ENCODE assay signal across 28 cellular contexts in the genomic region with DNA sequence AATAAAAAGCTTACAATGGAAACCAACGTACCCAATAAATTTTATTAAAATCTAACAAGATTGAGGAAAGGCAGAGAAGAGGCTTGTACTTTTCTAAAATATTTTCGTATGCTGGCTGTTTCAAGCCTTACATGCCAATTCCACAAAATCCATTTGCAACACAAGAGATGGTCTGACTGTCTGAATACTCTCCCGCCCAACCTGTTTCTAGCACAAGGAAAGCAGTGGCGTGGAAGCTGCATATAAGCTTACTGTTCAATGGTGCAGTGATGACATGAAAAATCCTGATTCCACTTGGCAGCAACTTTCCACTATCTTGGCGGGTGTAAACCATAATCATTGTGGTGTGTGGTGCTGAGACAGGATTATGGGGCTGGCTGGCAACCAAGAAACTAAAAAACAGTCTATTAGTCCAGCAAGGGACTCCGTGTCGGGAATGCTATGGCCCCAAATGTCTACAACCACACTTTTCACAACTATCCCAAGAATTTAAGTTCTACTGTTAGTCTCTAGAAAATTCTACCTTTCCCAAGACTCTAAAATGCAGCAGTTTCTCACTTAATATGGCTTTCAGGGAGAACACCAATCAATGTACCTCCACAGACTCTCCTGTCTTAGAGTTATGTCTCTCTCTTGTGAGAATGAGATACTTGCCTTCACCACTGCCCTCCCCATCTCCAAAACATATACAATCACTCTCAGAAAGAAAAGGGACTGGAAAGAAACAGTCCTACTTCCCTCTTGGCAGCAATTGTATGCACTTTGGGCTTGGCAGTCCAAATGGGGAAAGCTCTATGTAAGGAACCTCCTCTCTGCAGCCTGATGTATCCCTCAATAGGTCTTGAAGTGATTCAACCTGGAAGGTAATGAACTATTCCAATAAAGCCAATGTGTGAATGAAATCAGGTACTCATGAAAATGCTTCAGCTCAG. TPM values are rescaled to one million over a fixed set of nuclear protein-coding genes. Genes with fewer than 3 reads are reported as not detected.
DNase-seq lines count a peak whose midpoint lies in the region; ATAC-seq, FAIRE-seq and TF ChIP-seq lines count a peak whose summit lies in the region.
"Had no signal": no experiment of that assay in that cellular context is flagged by ENCODE, and none has a peak within 500 bp of the region (broad histone marks: within the 10 kb centered on the region; RNA-seq: fewer than 3 reads in every experiment).

No MANE protein-coding gene starts in this region.

- H3K27ac ChIP-seq in 22Rv1 (peak overlapping the region; percentile 41), astrocyte (ENCODE audit: low read depth, low read length) (no peak overlapping the region), layer of hippocampus (ENCODE audit: low read depth, low read length) (peak overlapping the region; percentile 69), RWPE1 (no peak overlapping the region)
- H3K27ac ChIP-seq: C4-2B, esophagus squamous epithelium had no signal

- H3K79me2 ChIP-seq in astrocyte (ENCODE audit: insufficient read depth, low read length): no peaks in the 10 kb centered on the region

- ATAC-seq in stimulated activated naive CD8-positive, alpha-beta T cell treated with anti-CD3 and anti-CD28 coated beads, Interleukin-15, amount 100 ng/mL, for 72 hours: no peak
- ATAC-seq in HG02884 (IDR thresholded peaks at IDR 0.05; ENCODE audit: unreplicated experiment): no peak
- ATAC-seq: activated CD4-positive, CD25-positive, alpha-beta regulatory T cell treated with anti-CD3 and anti-CD28 coated beads, Interleukin-2, amount 50 U/mL, for 24 hours; activated CD8-positive, alpha-beta T cell treated with anti-CD3 and anti-CD28 coated beads for 36 hours; stimulated activated naive CD8-positive, alpha-beta T cell treated with anti-CD3 and anti-CD28 coated beads, Interleukin-15, Interleukin-2, amounts not matched to agents 100 U/mL and 50 U/mL, for 24 hours had no signal

- POLR2A ChIA-PET in RWPE1 (lab: Yijun Ruan, JAX; ENCODE audit: low non-redundant PET): no interaction called here

- peaks cover 5% of the 10 kb centered on the region for H3K4me1 Mint-ChIP-seq in astrocyte (ENCODE audit: low read depth, unreplicated experiment)
- no peaks in the 10 kb centered on the region for H3K4me1 Mint-ChIP-seq in stimulated activated naive CD8-positive, alpha-beta T cell treated with anti-CD3 and anti-CD28 coated beads, Interleukin-15, amount 100 ng/mL, for 72 hours

- TF ChIP-seq CTCF in 22Rv1 (IDR thresholded peaks at IDR 0.05) (no peak), astrocyte (IDR thresholded peaks at IDR 0.05; ENCODE audit: insufficient read depth, low read depth, low read length) (no peak), RWPE1 (conservative IDR thresholded peaks at IDR 0.05; ENCODE audit: low read depth) (no peak)

- CTCF ChIA-PET in RWPE1 (lab: Yijun Ruan, JAX): no interaction called here

- no peak for FAIRE-seq in astrocyte (lab: Jason Lieb, UNC)
- FAIRE-seq: D721Med, kidney had no signal

- H3K4me3 Mint-ChIP-seq in astrocyte (ENCODE audit: unreplicated experiment): no peak overlapping the region
- no peak overlapping the region for H3K4me3 Mint-ChIP-seq in stimulated activated naive CD8-positive, alpha-beta T cell treated with anti-CD3 and anti-CD28 coated beads, Interleukin-15, amount 100 ng/mL, for 72 hours
- H3K4me3 Mint-ChIP-seq: activated CD8-positive, alpha-beta T cell treated with anti-CD3 and anti-CD28 coated beads for 36 hours; type B pancreatic cell had no signal

- H3K4me1 ChIP-seq in astrocyte (ENCODE audit: insufficient read depth, low read length): peaks cover 10% of the 10 kb centered on the region

- DNase-seq in H4 (ENCODE audit: low spot score) (peak; percentile 12), astrocyte (ENCODE audit: low read depth) (peak; percentile 26), RWPE1 (ENCODE audit: low spot score) (no peak)
- no peak for DNase-seq in stimulated activated naive CD8-positive, alpha-beta T cell treated with anti-CD3 and anti-CD28 coated beads, Interleukin-15, amount 100 ng/mL, for 72 hours
- DNase-seq in activated naive CD4-positive, alpha-beta T cell treated with anti-CD3 and anti-CD28 coated beads, Interleukin-2, amount 50 U/mL, for 16 hours: no peak
- DNase-seq: ACHN; activated CD8-positive, alpha-beta T cell treated with anti-CD3 and anti-CD28 coated beads for 36 hours; activated naive CD4-positive, alpha-beta T cell treated with Interleukin-2 at 50 U/mL for 16 hours; amygdala; esophagus squamous epithelium; H7; kidney; mammary epithelial cell; MM.1S; NCI-H1417 treated with DMSO at 0.1 percent for 48 hours; NCI-H2107; NCI-H748 treated with DMSO at 0.1 percent for 48 hours; occipital lobe; SHP77; stimulated activated CD4-positive, alpha-beta T cell treated with anti-CD3 and anti-CD28 coated beads, Interleukin-4, amount 100 ng/mL, for 24 hours; stimulated activated naive CD8-positive, alpha-beta T cell treated with anti-CD3 and anti-CD28 coated beads, Interleukin-15, Interleukin-2, amounts not matched to agents 100 U/mL and 50 U/mL, for 24 hours had no signal

- no peaks in the 10 kb centered on the region for H3K9me3 ChIP-seq in astrocyte (ENCODE audit: insufficient read depth, low read depth, low read length)
- H3K9me3 ChIP-seq: esophagus squamous epithelium had no signal

- H3K27me3 ChIP-seq in astrocyte (ENCODE audit: insufficient read depth, low read length) (no peaks in the 10 kb centered on the region), layer of hippocampus (ENCODE audit: control insufficient read depth, insufficient read depth, low read length) (no peaks in the 10 kb centered on the region)

- no peaks in the 10 kb centered on the region for H3K36me3 ChIP-seq in astrocyte (ENCODE audit: insufficient read depth, low read length)
- H3K36me3 ChIP-seq: esophagus squamous epithelium had no signal

- H3K36me3 Mint-ChIP-seq in astrocyte (ENCODE audit: low read depth, unreplicated experiment): no peaks in the 10 kb centered on the region
- H3K36me3 Mint-ChIP-seq: type B pancreatic cell had no signal

- H2AFZ ChIP-seq in astrocyte (ENCODE audit: low read depth, low read length): no peak overlapping the region

- no peak overlapping the region for H3K27ac Mint-ChIP-seq in astrocyte (ENCODE audit: unreplicated experiment)
- H3K27ac Mint-ChIP-seq in stimulated activated naive CD8-positive, alpha-beta T cell treated with anti-CD3 and anti-CD28 coated beads, Interleukin-15, amount 100 ng/mL, for 72 hours: no peak overlapping the region
- H3K27ac Mint-ChIP-seq: activated CD8-positive, alpha-beta T cell treated with anti-CD3 and anti-CD28 coated beads for 36 hours; type B pancreatic cell had no signal

- H3K27me3 Mint-ChIP-seq in astrocyte (ENCODE audit: low read depth, unreplicated experiment): no peaks in the 10 kb centered on the region
- peaks cover 49% of the 10 kb centered on the region for H3K27me3 Mint-ChIP-seq in stimulated activated naive CD8-positive, alpha-beta T cell treated with anti-CD3 and anti-CD28 coated beads, Interleukin-15, amount 100 ng/mL, for 72 hours

- no peak overlapping the region for H3K9ac ChIP-seq in astrocyte (ENCODE audit: low read length)

- no peak overlapping the region for H3K4me3 ChIP-seq in astrocyte (ENCODE audit: insufficient read depth, low read depth, low read length)
- H3K4me3 ChIP-seq: esophagus squamous epithelium had no signal

- H3K4me2 ChIP-seq in astrocyte (ENCODE audit: low read length): no peak overlapping the region

- no peaks in the 10 kb centered on the region for H3K9me3 Mint-ChIP-seq in astrocyte (ENCODE audit: unreplicated experiment)
- no peaks in the 10 kb centered on the region for H3K9me3 Mint-ChIP-seq in stimulated activated naive CD8-positive, alpha-beta T cell treated with anti-CD3 and anti-CD28 coated beads, Interleukin-15, amount 100 ng/mL, for 72 hours
- H3K9me3 Mint-ChIP-seq: activated CD8-positive, alpha-beta T cell treated with anti-CD3 and anti-CD28 coated beads for 36 hours; type B pancreatic cell had no signal

- H4K20me1 ChIP-seq in astrocyte (ENCODE audit: insufficient read depth, low read length): no peaks in the 10 kb centered on the region

RNA-seq across cellular contexts. Expression of a gene that starts 9.5 kb away (rescaled TPM):
- 0.64 and 1.9 TPM in 2 replicates for total RNA-seq in H4 (2014; rRNA removed; shearing (Covaris generic))
- total RNA-seq in astrocyte: 5.4 and 5.8 TPM in 2 replicates

RNA-seq across cellular contexts. Expression of a gene that starts 23.5 kb away (rescaled TPM):
- 80.7 and 88.1 TPM in 2 replicates for total RNA-seq in H4 (2014; rRNA removed; shearing (Covaris generic))
- total RNA-seq in astrocyte: 28.0 and 29.3 TPM in 2 replicates

Comparison
In these comparisons a context has a peak if more than half of its experiments do, and no peak if none do; other contexts are left out.
1. H3K27ac ChIP-seq: peak in 22Rv1 (single experiment) and layer of hippocampus (single experiment); none in astrocyte (single experiment) and RWPE1 (single experiment).
2. DNase-seq: peak in H4 (single experiment) and astrocyte (single experiment); none in stimulated activated naive CD8-positive, alpha-beta T cell treated with anti-CD3 and anti-CD28 coated beads, Interleukin-15, amount 100 ng/mL, for 72 hours (0 of 2), activated naive CD4-positive, alpha-beta T cell treated with anti-CD3 and anti-CD28 coated beads, Interleukin-2, amount 50 U/mL, for 16 hours (single experiment) and RWPE1 (single experiment).